6 cellular contexts compared by ENCODE assay signal in genomic region chr21:10383571-10383970, GRCh38.
A peak's percentile ranks its signal among the peaks of the same experiment; 100 is the strongest.
DNase-seq lines count a peak whose midpoint lies in the region; ATAC-seq, FAIRE-seq and TF ChIP-seq lines count a peak whose summit lies in the region.
"Not testable (repeated sequence)": the region's sequence is repeated elsewhere in the genome, so short reads cannot be mapped to it uniquely, and the experiment has no call there.

No MANE protein-coding gene starts in this region.

- not testable (repeated sequence) for H3K36me3 ChIP-seq in bronchial epithelial cell (ENCODE audit: control insufficient read depth, insufficient read depth, low read length); H1 (ENCODE audit: control insufficient read depth in 2 of 4, insufficient read depth in 4 of 4, low read length in 3 of 4); hepatocyte (replicated peaks; ENCODE audit: insufficient read depth, low read depth); lung (ENCODE audit: control insufficient read depth in 2 of 2, insufficient read depth in 2 of 2, low read length in 2 of 2)

- H3K4me3 ChIP-seq in bronchial epithelial cell (ENCODE audit: low read depth, low read length); H1 (ENCODE audit: extremely low read depth in 1 of 4, insufficient read depth in 2 of 4, low read depth in 3 of 4, low read length in 4 of 4); hepatocyte; lung: not testable (repeated sequence)

- H3K27me3 ChIP-seq in bronchial epithelial cell (ENCODE audit: control insufficient read depth, insufficient read depth, low read length); H1 (replicated peaks in 1 of 4; ENCODE audit: control insufficient read depth in 3 of 4, extremely low read depth in 1 of 4, insufficient read depth in 3 of 4, low read length in 3 of 4); hepatocyte; lung (ENCODE audit: control insufficient read depth, insufficient read depth): not testable (repeated sequence)

- not testable (repeated sequence) for H2BK15ac ChIP-seq in H1 (ENCODE audit: low read length)

- not testable (repeated sequence) for H3K27ac ChIP-seq in H1 (ENCODE audit: low read depth, low read length); hepatocyte; lung (ENCODE audit: low read depth in 1 of 2, low read length in 1 of 2)

- H4K8ac ChIP-seq in H1 (ENCODE audit: extremely low read depth, insufficient read depth, low read length) = not testable (repeated sequence)

- H3K4ac ChIP-seq in H1 (replicated peaks; ENCODE audit: insufficient read length, low read depth, low read length) = not testable (repeated sequence)

- POLR2A ChIA-PET in H1 (lab: Charles Lee; ENCODE audit: partially characterized antibody) = not testable (repeated sequence)

- H3K56ac ChIP-seq in H1 (replicated peaks; ENCODE audit: insufficient read length, low read depth, low read length) = not testable (repeated sequence)

- not testable (repeated sequence) for H3K23ac ChIP-seq in H1 (ENCODE audit: insufficient read length)

- not testable (repeated sequence) for H3K9ac ChIP-seq in H1 (replicated peaks in 1 of 4; ENCODE audit: extremely low read depth in 1 of 4, low read depth in 3 of 4, low read length in 3 of 4)

- FAIRE-seq in bronchial epithelial cell (lab: Jason Lieb, UNC) (peak; percentile 7), H1 (lab: Jason Lieb, UNC) (peak; percentile 50)

- TF ChIP-seq CTCF in GM10266 (IDR thresholded peaks at IDR 0.05; ENCODE audit: control insufficient read depth, insufficient read depth, low read depth, missing control alignments); bronchial epithelial cell (IDR thresholded peaks at IDR 0.05; ENCODE audit: insufficient read depth, low read length, severe bottlenecking); H1 (IDR thresholded peaks at IDR 0.05; ENCODE audit: control extremely low read depth in 1 of 3, insufficient read depth in 1 of 3, low read depth in 1 of 3, low read length in 3 of 3); hepatocyte (IDR thresholded peaks at IDR 0.05; ENCODE audit: poor library complexity); lung (IDR thresholded peaks at IDR 0.05; ENCODE audit: control extremely low read depth, extremely low read depth): not testable (repeated sequence)

- H3K79me2 ChIP-seq in H1 (ENCODE audit: control insufficient read depth in 1 of 2, insufficient read depth in 2 of 2, low read length in 2 of 2); hepatocyte: not testable (repeated sequence)

- H4K20me1 ChIP-seq in H1 (replicated peaks in 1 of 2; ENCODE audit: control insufficient read depth in 1 of 2, insufficient read depth in 2 of 2, low read length in 2 of 2); hepatocyte (ENCODE audit: insufficient read depth, poor library complexity, severe bottlenecking): not testable (repeated sequence)

- intact Hi-C loops in posterior vena cava (cut with DNase I) = not testable (repeated sequence)

- not testable (repeated sequence) for H2BK120ac ChIP-seq in H1 (replicated peaks; ENCODE audit: low read depth, low read length)

- CTCF ChIA-PET in H1 (lab: Charles Lee; ENCODE audit: partially characterized antibody) = not testable (repeated sequence)

- H2AK5ac ChIP-seq in H1 (ENCODE audit: low read depth, low read length) = not testable (repeated sequence)

- not testable (repeated sequence) for H4K5ac ChIP-seq in H1 (ENCODE audit: insufficient read length, low read depth, low read length)

- H3K9me3 ChIP-seq in H1 (ENCODE audit: insufficient read depth in 2 of 2, low read depth in 1 of 2, low read length in 1 of 2) = peaks cover 75 to 94% of the 10 kb centered on the region in 2 experiments
- H3K9me3 ChIP-seq in hepatocyte (ENCODE audit: low read depth) = peaks cover 26% of the 10 kb centered on the region
- peaks cover 6 to 31% of the 10 kb centered on the region in 2 donors for H3K9me3 ChIP-seq in lung (ENCODE audit: control insufficient read depth in 2 of 2, insufficient read depth in 1 of 2, low read length in 1 of 2)

- ATAC-seq in lung (ENCODE audit: insufficient read depth, low FRiP score) = not testable (repeated sequence)

- not testable (repeated sequence) for TF ChIP-seq EP300 in H1 (IDR thresholded peaks at IDR 0.05; ENCODE audit: borderline replicate concordance in 1 of 2, low read depth in 2 of 2, low read length in 2 of 2)

- 83% methylated on average over 10 of the region's 10 CpGs; no CpG with 5 or more reads in 1 of the 2 experiments for WGBS in H1 (ENCODE audit: extremely low coverage in 1 of 2, insufficient coverage in 1 of 2, insufficient read length in 1 of 2, insufficient replicate concordance in 2 of 2, low coverage in 1 of 2, low lambda C conversion rate in 2 of 2, missing lambda C conversion rate in 1 of 2), 2 experiments
- 78% methylated on average over 10 of the region's 10 CpGs for WGBS in hepatocyte (ENCODE audit: low lambda C conversion rate, missing lambda C conversion rate)
- WGBS in lung, 2 donors = 79 to 83% methylated on average over 10 of the region's 10 CpGs

- not testable (repeated sequence) for H2BK20ac ChIP-seq in H1 (ENCODE audit: low read length)

- H3K4me2 ChIP-seq in H1 (ENCODE audit: insufficient read depth in 1 of 2, low read depth in 2 of 2, low read length in 2 of 2); hepatocyte: not testable (repeated sequence)

- not testable (repeated sequence) for H3K9me2 ChIP-seq in hepatocyte (replicated peaks; ENCODE audit: insufficient read depth)

- H3K18ac ChIP-seq in H1 (ENCODE audit: extremely low read depth, low read length) = not testable (repeated sequence)

- H2AFZ ChIP-seq in H1 (ENCODE audit: low read length); hepatocyte: not testable (repeated sequence)

- not testable (repeated sequence) for H2BK12ac ChIP-seq in H1 (ENCODE audit: low read depth, low read length)

- not testable (repeated sequence) for TF ChIP-seq RAD21 in H1 (IDR thresholded peaks at IDR 0.05 in 1 of 2, conservative IDR thresholded peaks at IDR 0.05 in 1 of 2; ENCODE audit: low read depth in 2 of 2, low read length in 2 of 2)

- H2BK5ac ChIP-seq in H1 (ENCODE audit: low read depth, low read length) = not testable (repeated sequence)

- not testable (repeated sequence) for TF ChIP-seq POLR2A in H1 (IDR thresholded peaks at IDR 0.05; ENCODE audit: control extremely low read depth in 1 of 2, low read depth in 2 of 2, low read length in 2 of 2)

- not testable (repeated sequence) for H3K23me2 ChIP-seq in H1 (ENCODE audit: low read depth, low read length)

- not testable (repeated sequence) for H3K14ac ChIP-seq in H1 (ENCODE audit: insufficient read length)

- peak; percentile 5 for DNase-seq in GM10266 (ENCODE audit: extremely low spot score)
- not testable (repeated sequence) for DNase-seq in bronchial epithelial cell (ENCODE audit: low read depth); H1 (ENCODE audit: low read depth in 1 of 2, low spot score in 2 of 2)
- peak; percentile 10 for DNase-seq in hepatocyte (ENCODE audit: low spot score)
- peak; percentile 31 for DNase-seq in lung (ENCODE audit: low spot score)
- peak; percentile 82 for DNase-seq in posterior vena cava (ENCODE audit: low spot score)

- not testable (repeated sequence) for H4K91ac ChIP-seq in H1 (replicated peaks; ENCODE audit: insufficient read length, low read length)

- H3K4me1 ChIP-seq in H1 (replicated peaks in 1 of 4; ENCODE audit: control insufficient read depth in 3 of 4, insufficient read depth in 4 of 4, low read length in 3 of 4); hepatocyte (ENCODE audit: insufficient read depth); lung (ENCODE audit: control insufficient read depth in 2 of 2, insufficient read depth in 2 of 2, low read length in 2 of 2): not testable (repeated sequence)

- not testable (repeated sequence) for H3K79me1 ChIP-seq in H1 (ENCODE audit: low read depth, low read length)
